Comparison of ENCODE assay signal across 26 cellular contexts in the genomic region with DNA sequence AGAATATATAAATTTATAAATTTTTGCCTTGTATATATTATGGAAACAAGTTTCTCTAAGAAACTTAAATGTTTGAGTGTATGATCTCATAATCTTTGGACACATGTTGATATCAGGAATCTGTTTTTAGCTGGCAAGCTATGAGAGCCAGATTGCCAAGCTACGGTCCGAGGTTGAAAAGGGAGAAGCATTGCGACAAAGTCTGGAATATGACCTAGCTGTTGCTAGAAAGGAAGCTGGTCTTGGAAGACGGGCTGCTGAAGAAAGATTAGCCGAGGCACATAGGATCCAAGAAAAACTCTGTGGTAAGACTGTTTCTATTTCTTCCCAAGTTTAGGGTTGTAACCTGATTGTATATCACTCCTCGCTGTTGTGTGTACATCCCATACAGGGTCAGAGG.
"Had no signal": no experiment of that assay in that cellular context is flagged by ENCODE, and none has a peak within 500 bp of the region (broad histone marks: within the 10 kb centered on the region; RNA-seq: fewer than 3 reads in every experiment).

No MANE protein-coding gene starts in this region.

- DNase-seq: activated B cell treated with CpG ODN at 0.5 μM for 24 hours; activated CD4-positive, alpha-beta T cell treated with anti-CD3 and anti-CD28 coated beads for 36 hours; activated CD4-positive, alpha-beta T cell treated with anti-CD3 and anti-CD28 coated beads, Interleukin-2, amount 50 U/mL, for 4 hours; activated CD8-positive, alpha-beta memory T cell treated with anti-CD3 and anti-CD28 coated beads for 24 hours; activated CD8-positive, alpha-beta memory T cell treated with anti-CD3 and anti-CD28 coated beads, Interleukin-2, amount 50 U/mL, for 4 hours; activated naive CD4-positive, alpha-beta T cell treated with Interleukin-2 at 50 U/mL for 16 hours; activated naive CD8-positive, alpha-beta T cell treated with anti-CD3 and anti-CD28 coated beads for 36 hours; activated T-cell treated with anti-CD3 and anti-CD28 coated beads, Interleukin-2, amount 50 U/mL, for 24 hours; amygdala; foreskin fibroblast; islet precursor cell; left colon; lower lobe of right lung; mesendoderm; mucosa of descending colon; nephron progenitor cell; pancreas; right lobe of liver; stimulated activated CD4-positive, alpha-beta T cell treated with anti-CD3 and anti-CD28 coated beads, Interleukin-2, amount 100 ng/mL, for 24 hours; stimulated activated naive CD8-positive, alpha-beta T cell treated with anti-CD3 and anti-CD28 coated beads, Interleukin-15, amount 100 ng/mL, for 72 hours; T-helper 1 cell; transverse colon had no signal

- H3K9me3 ChIP-seq: lower lobe of right lung, mucosa of descending colon, pancreas, right lobe of liver, transverse colon had no signal

- H3K27me3 ChIP-seq: cardiac muscle cell, hepatocyte, pancreas, right lobe of liver, transverse colon had no signal

- ATAC-seq: activated CD4-positive, alpha-beta T cell treated with anti-CD3 and anti-CD28 coated beads for 36 hours; left colon; lower lobe of right lung; mucosa of descending colon; pancreas; right lobe of liver; stimulated activated effector memory CD8-positive, alpha-beta T cell treated with anti-CD3 and anti-CD28 coated beads, Interleukin-12 subunit alpha, Interleukin-12 subunit beta, amount 100 ng/mL, for 72 hours; stimulated activated naive CD8-positive, alpha-beta T cell treated with anti-CD3 and anti-CD28 coated beads, Interleukin-15, amount 100 ng/mL, for 72 hours had no signal

- H3K36me3 ChIP-seq: cardiac muscle cell, lower lobe of right lung, pancreas, right lobe of liver, transverse colon had no signal

- H3K4me3 ChIP-seq: cardiac muscle cell, hepatocyte, lower lobe of right lung, mucosa of descending colon, pancreas, right lobe of liver, skin epidermis, transverse colon had no signal

- H3K27ac ChIP-seq: cardiac muscle cell, hepatocyte, lower lobe of right lung, pancreas, right lobe of liver, skin epidermis, transverse colon had no signal

- H3K4me1 ChIP-seq: lower lobe of right lung, pancreas, right lobe of liver, transverse colon had no signal
